ENCODE assay signal across 28 cellular contexts in genomic region chr14:65787461-65787860, GRCh38.
"Had no signal": no experiment of that assay in that cellular context is flagged by ENCODE, and none has a peak within 500 bp of the region (broad histone marks: within the 10 kb centered on the region; RNA-seq: fewer than 3 reads in every experiment).

No MANE protein-coding gene starts in this region.

- H3K4me3 ChIP-seq: colonic mucosa, coronary artery, dorsolateral prefrontal cortex, esophagus muscularis mucosa, esophagus squamous epithelium, gastrocnemius medialis, gastroesophageal sphincter, heart left ventricle, heart right ventricle had no signal

- ATAC-seq: effector memory CD8-positive, alpha-beta T cell; esophagus mucosa; foreskin keratinocyte; gastrocnemius medialis; gastroesophageal sphincter; heart left ventricle; heart right ventricle had no signal

- H3K4me1 ChIP-seq: colonic mucosa, esophagus muscularis mucosa, esophagus squamous epithelium, foreskin keratinocyte, gastrocnemius medialis, gastroesophageal sphincter, heart left ventricle, heart right ventricle had no signal

- H3K27ac ChIP-seq: colonic mucosa, coronary artery, dorsolateral prefrontal cortex, epithelial cell of prostate, esophagus muscularis mucosa, esophagus squamous epithelium, foreskin keratinocyte, gastrocnemius medialis, gastroesophageal sphincter, heart left ventricle, heart right ventricle had no signal

- H3K36me3 ChIP-seq: colonic mucosa, esophagus muscularis mucosa, esophagus squamous epithelium, gastrocnemius medialis, gastroesophageal sphincter, heart left ventricle, heart right ventricle had no signal

- FAIRE-seq: colon, endometrium, endothelial cell of umbilical vein, frontal cortex had no signal

- DNase-seq: colonic mucosa; cortex of kidney; dermis blood vessel endothelial cell; dorsolateral prefrontal cortex; effector CD4-positive, alpha-beta T cell; effector CD8-positive, alpha-beta T cell; effector memory CD4-positive, alpha-beta T cell; effector memory CD8-positive, alpha-beta T cell; endodermal cell; erythroblast; esophagus squamous epithelium; foreskin fibroblast; foreskin keratinocyte; foreskin melanocyte; gastrocnemius medialis; glutamatergic neuron; head of caudate nucleus; heart left ventricle; heart right ventricle had no signal

- H3K9me3 ChIP-seq: colonic mucosa, esophagus muscularis mucosa, esophagus squamous epithelium, gastrocnemius medialis, gastroesophageal sphincter, heart left ventricle, heart right ventricle had no signal

- H3K27me3 ChIP-seq: colonic mucosa, dorsolateral prefrontal cortex, gastrocnemius medialis had no signal
